22 cellular contexts compared by ENCODE assay signal in genomic region chr15:58605931-58606330, GRCh38.
DNase-seq lines count a peak whose midpoint lies in the region; ATAC-seq, FAIRE-seq and TF ChIP-seq lines count a peak whose summit lies in the region.
"Had no signal": no experiment of that assay in that cellular context is flagged by ENCODE, and none has a peak within 500 bp of the region (broad histone marks: within the 10 kb centered on the region; RNA-seq: fewer than 3 reads in every experiment).

No MANE protein-coding gene starts in this region.

- dilution Hi-C loops in IMR-90 (cut with HindIII; ENCODE audit: low sequenced_read_pairs, unreplicated experiment) = no loop called here

- peaks cover 3% of the 10 kb centered on the region; the same call in 1 of the 2 replicates for H4K20me1 ChIP-seq in IMR-90 (ENCODE audit: insufficient read depth, low read length)
- no peaks in the 10 kb centered on the region for H4K20me1 ChIP-seq in GM12878 (ENCODE audit: control insufficient read depth, insufficient read depth)

- intact Hi-C loops in IMR-90 (cut with micrococcal nuclease) = no loop called here
- intact Hi-C loops in GM12878 (cut with micrococcal nuclease; ENCODE audit: unreplicated experiment) = no loop called here

- H3K27me3 Mint-ChIP-seq in CD4-positive, CD25-positive, alpha-beta regulatory T cell = no peaks in the 10 kb centered on the region
- H3K27me3 Mint-ChIP-seq in neural crest cell (ENCODE audit: low read depth) = no peaks in the 10 kb centered on the region
- H3K27me3 Mint-ChIP-seq: CD4-positive, alpha-beta T cell had no signal

- H3K9ac ChIP-seq in IMR-90 (ENCODE audit: low read depth, low read length) = no peak overlapping the region
- no peak overlapping the region for H3K9ac ChIP-seq in GM12878 (ENCODE audit: control insufficient read depth, insufficient read depth, low read length)
- H3K9ac ChIP-seq: GM23248, SK-N-SH had no signal

- TF ChIP-seq RAD21 in IMR-90 (IDR thresholded peaks at IDR 0.05; ENCODE audit: low read length) (no peak), GM12878 (IDR thresholded peaks at IDR 0.05; ENCODE audit: insufficient read depth, low read depth, low read length) (no peak)

- no peaks in the 10 kb centered on the region for H3K27me3 ChIP-seq in CD4-positive, CD25-positive, alpha-beta regulatory T cell (ENCODE audit: control insufficient read depth, insufficient read depth, low read length)
- H3K27me3 ChIP-seq in IMR-90 (ENCODE audit: control insufficient read depth, insufficient read depth, low read length) = no peaks in the 10 kb centered on the region
- H3K27me3 ChIP-seq in GM12878 (replicated peaks in 1 of 2; ENCODE audit: control insufficient read depth in 2 of 2, insufficient read depth in 2 of 2, low read length in 1 of 2) = no peaks in the 10 kb centered on the region
- H3K27me3 ChIP-seq: BE2C had no signal

- H3K4me3 ChIP-seq in CD4-positive, CD25-positive, alpha-beta regulatory T cell (ENCODE audit: low read depth, low read length) = no peak overlapping the region
- H3K4me3 ChIP-seq in IMR-90 (ENCODE audit: insufficient read depth, low read depth, low read length) = no peak overlapping the region
- H3K4me3 ChIP-seq in GM12878 = no peak overlapping the region
- H3K4me3 ChIP-seq: GM23248 had no signal

- H3K56ac ChIP-seq in IMR-90 (ENCODE audit: extremely low read depth, insufficient read depth, low read length) = no peak overlapping the region

- no peaks in the 10 kb centered on the region for H3K9me3 Mint-ChIP-seq in CD4-positive, CD25-positive, alpha-beta regulatory T cell
- H3K9me3 Mint-ChIP-seq in neural crest cell = no peaks in the 10 kb centered on the region
- H3K9me3 Mint-ChIP-seq: CD4-positive, alpha-beta T cell had no signal

- H3K4me1 Mint-ChIP-seq in CD4-positive, CD25-positive, alpha-beta regulatory T cell = peaks cover 32 to 48% (median 45%) of the 10 kb centered on the region in 4 donors
- H3K4me1 Mint-ChIP-seq in neural crest cell = peaks cover 6% of the 10 kb centered on the region

- RAD21 ChIA-PET in GM12878 (lab: Charles Lee; ENCODE audit: unreplicated experiment) = no interaction called here

- FAIRE-seq in GM12878 (lab: Jason Lieb, UNC) = no peak
- FAIRE-seq: GM12891, GM19239, RCC 7860 had no signal

- no peaks in the 10 kb centered on the region for H3K79me2 ChIP-seq in GM12878 (ENCODE audit: control insufficient read depth, insufficient read depth, low read length)

- in situ Hi-C loops in IMR-90 (cut with MboI; ENCODE audit: low sequenced_read_pairs) (no loop called here), GM12878 (cut with MboI) (no loop called here), ACHN (cut with HindIII; ENCODE audit: low pct_ligation_motif_present, low pct_unique_long_range_greater_than_20kb, low sequenced_read_pairs) (no loop called here)

- no peak overlapping the region for H4K91ac ChIP-seq in IMR-90 (ENCODE audit: insufficient read depth, low read depth, low read length)

- H3K4me1 ChIP-seq in CD4-positive, CD25-positive, alpha-beta regulatory T cell (ENCODE audit: control insufficient read depth, insufficient read depth, low read length, poor library complexity, severe bottlenecking) = peaks cover 23% of the 10 kb centered on the region
- H3K4me1 ChIP-seq in IMR-90 (ENCODE audit: control insufficient read depth, insufficient read depth, low read length) (peaks cover 7% of the 10 kb centered on the region), GM12878 (ENCODE audit: control insufficient read depth, insufficient read depth, low read length) (no peaks in the 10 kb centered on the region)
- H3K4me1 ChIP-seq: BE2C had no signal

- TF ChIP-seq POLR2A in IMR-90 (IDR thresholded peaks at IDR 0.05; ENCODE audit: low read depth, low read length) (no peak), GM12878 (IDR thresholded peaks at IDR 0.05; ENCODE audit: low read depth, low read length) (no peak)

- no peak overlapping the region for H2AFZ ChIP-seq in IMR-90 (replicated peaks; ENCODE audit: low read length, poor library complexity)
- no peak overlapping the region for H2AFZ ChIP-seq in GM12878 (ENCODE audit: control insufficient read depth, low read depth, low read length)
- H2AFZ ChIP-seq: GM23248 had no signal

- SMC1A ChIA-PET in GM12878 (lab: Charles Lee; ENCODE audit: uncharacterized antibody, unreplicated experiment) = interaction anchor here (1.0 kb wide), 1 partner anchor 164 kb away, joined by 3 read pairs; no protein-coding TSS in a partner anchor

- H2AK5ac ChIP-seq in IMR-90 (ENCODE audit: low read depth, low read length) = peak overlapping the region; percentile 38; the same call in 1 of the 2 replicates

- H3K23ac ChIP-seq in IMR-90 (ENCODE audit: low read depth, low read length) = no peak overlapping the region

- ATAC-seq in CD4-positive, CD25-positive, alpha-beta regulatory T cell (ENCODE audit: low read depth in 2 of 2) = no peak
- ATAC-seq in IMR-90 (ENCODE audit: low read depth) (no peak), GM12878 (no peak), HG03139 (IDR thresholded peaks at IDR 0.05; ENCODE audit: unreplicated experiment) (no peak)
- ATAC-seq: HCT116 had no signal

- POLR2A ChIA-PET in IMR-90 (lab: Charles Lee; ENCODE audit: unreplicated experiment) (interaction anchor here (0.6 kb wide), 1 partner anchor 155 kb away, joined by 3 read pairs; no protein-coding TSS in a partner anchor), GM12878 (lab: Charles Lee) (no interaction called here)

- CTCF ChIA-PET in IMR-90 (lab: Yijun Ruan, JAX) = no interaction called here
- CTCF ChIA-PET in GM12878 (lab: Yijun Ruan, JAX) = no interaction called here

- H3K27ac Mint-ChIP-seq in CD4-positive, CD25-positive, alpha-beta regulatory T cell = peak overlapping the region in 2 of 3 donors; percentile 4 to 27
- peak overlapping the region; percentile 67 for H3K27ac Mint-ChIP-seq in neural crest cell (ENCODE audit: unreplicated experiment)
- H3K27ac Mint-ChIP-seq: CD4-positive, alpha-beta T cell had no signal

- DNase-seq in CD4-positive, CD25-positive, alpha-beta regulatory T cell = no peak
- DNase-seq in IMR-90 (no peak), GM12878 (ENCODE audit: low read depth, low spot score) (no peak), neural crest cell (ENCODE audit: low read depth, low spot score) (no peak), ACHN (no peak), GM19240 (ENCODE audit: insufficient read length, low spot score) (no peak)
- DNase-seq: BE2C; CD4-positive, alpha-beta T cell; DMS53; EL; GM23248; NCI-H1417 treated with DMSO at 0.1 percent for 48 hours; NCI-H1930; NCI-H345; NCI-H526; Right ventricle myocardium superior; SK-N-SH had no signal

- H3K36me3 Mint-ChIP-seq in CD4-positive, CD25-positive, alpha-beta regulatory T cell = peaks cover 60% of the 10 kb centered on the region
- peaks cover 17% of the 10 kb centered on the region for H3K36me3 Mint-ChIP-seq in neural crest cell (ENCODE audit: low read depth)

- H3K27ac ChIP-seq in CD4-positive, CD25-positive, alpha-beta regulatory T cell (ENCODE audit: insufficient read depth, low read length, poor library complexity, severe bottlenecking) = no peak overlapping the region
- H3K27ac ChIP-seq in IMR-90 (ENCODE audit: insufficient read depth, low read length) (no peak overlapping the region), GM12878 (ENCODE audit: control insufficient read depth, insufficient read depth) (no peak overlapping the region)
- H3K27ac ChIP-seq: GM23248 had no signal

- no peak overlapping the region for H2BK5ac ChIP-seq in IMR-90 (ENCODE audit: low read depth, low read length, poor library complexity, severe bottlenecking)

- no peak overlapping the region for H2BK120ac ChIP-seq in IMR-90 (ENCODE audit: low read depth, low read length)

- H3K4ac ChIP-seq in IMR-90 (ENCODE audit: low read depth, low read length) = no peak overlapping the region

- no peak for TF ChIP-seq EP300 in GM12878 (IDR thresholded peaks at IDR 0.05; ENCODE audit: borderline replicate concordance in 1 of 2, control insufficient read depth in 1 of 2, low read depth in 2 of 2, low read length in 2 of 2)

- peaks cover 38% of the 10 kb centered on the region for H3K36me3 ChIP-seq in CD4-positive, CD25-positive, alpha-beta regulatory T cell (ENCODE audit: control insufficient read depth, insufficient read depth, low read length)
- H3K36me3 ChIP-seq in IMR-90 (ENCODE audit: control insufficient read depth, insufficient read depth, low read length) (peaks cover 7% of the 10 kb centered on the region), GM12878 (ENCODE audit: control insufficient read depth in 2 of 2, insufficient read depth in 2 of 2, low read length in 1 of 2) (peaks cover 1 to 24% of the 10 kb centered on the region in 2 experiments; a peak in 3 of 4 replicates)

- no peak overlapping the region for H4K5ac ChIP-seq in IMR-90 (ENCODE audit: low read depth, low read length)

- H3K79me1 ChIP-seq in IMR-90 (ENCODE audit: low read depth in 1 of 2, low read length in 2 of 2) = peaks cover 21 to 53% of the 10 kb centered on the region in 2 experiments

- H3K18ac ChIP-seq in IMR-90 (ENCODE audit: low read depth, low read length) = 0 out of 2 replicates have a peak overlapping the region, but pooled peaks have one; percentile 6

- H2BK15ac ChIP-seq in IMR-90 (ENCODE audit: low read depth, low read length) = no peak overlapping the region

- 0 out of 2 replicates have a peak overlapping the region, but pooled peaks have one; percentile 3 for H3K14ac ChIP-seq in IMR-90 (replicated peaks; ENCODE audit: low read depth, low read length)

- no peak overlapping the region for H3K4me3 Mint-ChIP-seq in CD4-positive, CD25-positive, alpha-beta regulatory T cell
- no peak overlapping the region for H3K4me3 Mint-ChIP-seq in neural crest cell
- H3K4me3 Mint-ChIP-seq: CD4-positive, alpha-beta T cell had no signal

- H3K4me2 ChIP-seq in IMR-90 (ENCODE audit: low read depth, low read length) (no peak overlapping the region), GM12878 (ENCODE audit: control insufficient read depth, insufficient read depth) (no peak overlapping the region)
- H3K4me2 ChIP-seq: SK-N-SH had no signal

- BruUV-seq in IMR-90 (replicated peaks; lab: Mats Ljungman, UMichigan) (no TSS peak), GM12878 (replicated peaks; lab: Mats Ljungman, UMichigan) (no TSS peak)

- no peak overlapping the region for H4K8ac ChIP-seq in IMR-90 (ENCODE audit: low read depth in 2 of 2, low read length in 2 of 2)

- WGBS in IMR-90 (ENCODE audit: extremely low coverage in 2 of 2, insufficient read length in 1 of 2), 2 experiments = 83% methylated on average over 1 of the region's 3 CpGs; no CpG with 5 or more reads in 1 of the 2 experiments
- 90% methylated on average over 3 of the region's 3 CpGs for WGBS in GM12878 (ENCODE audit: insufficient coverage, insufficient replicate concordance, low lambda C conversion rate, missing lambda C conversion rate)

- no peaks in the 10 kb centered on the region for H3K9me3 ChIP-seq in CD4-positive, CD25-positive, alpha-beta regulatory T cell (ENCODE audit: control insufficient read depth in 2 of 2, low read length in 2 of 2)
- H3K9me3 ChIP-seq in IMR-90 (ENCODE audit: control insufficient read depth, insufficient read depth, low read length) (no peaks in the 10 kb centered on the region), GM12878 (replicated peaks; ENCODE audit: control insufficient read depth, insufficient read depth, low read length) (no peaks in the 10 kb centered on the region)
- H3K9me3 ChIP-seq: BE2C, SK-N-SH had no signal

- no peak overlapping the region for H2BK20ac ChIP-seq in IMR-90 (ENCODE audit: low read depth, low read length)

- H3K9me1 ChIP-seq in IMR-90 (ENCODE audit: insufficient read depth, low read length) = peaks cover 5% of the 10 kb centered on the region

- TF ChIP-seq CTCF in IMR-90 (conservative IDR thresholded peaks at IDR 0.05; ENCODE audit: low read depth, low read length) = no peak
- no peak for TF ChIP-seq CTCF in GM12878 (IDR thresholded peaks at IDR 0.05 in 2 of 3, conservative IDR thresholded peaks at IDR 0.05 in 1 of 3; ENCODE audit: control insufficient read depth in 2 of 3, extremely low read depth in 1 of 3, insufficient read depth in 1 of 3, low read depth in 3 of 3, low read length in 3 of 3)
- TF ChIP-seq CTCF in neural crest cell (conservative IDR thresholded peaks at IDR 0.05) = no peak

- no peak overlapping the region for H2AK9ac ChIP-seq in IMR-90 (replicated peaks; ENCODE audit: low read depth, low read length, poor library complexity)
